8 cellular contexts compared by ENCODE assay signal in genomic region chr9:112717669-112718331, GRCh38. TPM values are rescaled to one million over a fixed set of nuclear protein-coding genes. Genes with fewer than 3 reads are reported as not detected.
DNase-seq lines count a peak whose midpoint lies in the region; ATAC-seq and TF ChIP-seq lines count a peak whose summit lies in the region.

A gene with protein sequence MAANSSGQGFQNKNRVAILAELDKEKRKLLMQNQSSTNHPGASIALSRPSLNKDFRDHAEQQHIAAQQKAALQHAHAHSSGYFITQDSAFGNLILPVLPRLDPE (minus strand): TSS chr9:112718117. CDS start chr9:112716485, 1,632 bp downstream.

- DNase-seq in GDM1 (lab: John Stamatoyannopoulos, UW) (peak; percentile 96), HAP-1 (ENCODE audit: low spot score in 2 of 2) (peak; percentile 96 to 98), MG63 (peak; percentile 96), SHP77 treated with DMSO at 0.1 percent for 48 hours (lab: John Stamatoyannopoulos, UW) (peak; percentile 86), activated gamma-delta T cell (lab: John Stamatoyannopoulos, UW) (peak; percentile 93), foreskin keratinocyte (peak; percentile 90 to 91)

- H3K9ac ChIP-seq in subcutaneous abdominal adipose tissue (ENCODE audit: low read length in 5 of 5) = peak within 1 kb of the TSS; percentile 79 to 93 (median 89)

- peak; percentile 96 for ATAC-seq in foreskin keratinocyte

- H3K27me3 ChIP-seq in HAP-1 (ENCODE audit: low read depth) = no peaks in the 10 kb centered on the region
- H3K27me3 ChIP-seq in MG63 = no peaks in the 10 kb centered on the region
- no peaks in the 10 kb centered on the region for H3K27me3 ChIP-seq in foreskin keratinocyte
- H3K27me3 ChIP-seq in neuron (ENCODE audit: insufficient read depth, low read length) = no peaks in the 10 kb centered on the region
- H3K27me3 ChIP-seq in subcutaneous abdominal adipose tissue (ENCODE audit: control insufficient read depth in 5 of 5, insufficient read depth in 4 of 5, low read length in 5 of 5) = no peaks in the 10 kb centered on the region

- H3K27ac ChIP-seq in foreskin keratinocyte (peak within 1 kb of the TSS; percentile 33), subcutaneous abdominal adipose tissue (ENCODE audit: low read depth, low read length) (peak within 1 kb of the TSS; percentile 91)

- H3K9me3 ChIP-seq in HAP-1 (no peaks in the 10 kb centered on the region), MG63 (peaks cover 6% of the 10 kb centered on the region), neuron (ENCODE audit: low read length) (peaks cover 1% of the 10 kb centered on the region), subcutaneous abdominal adipose tissue (ENCODE audit: control insufficient read depth in 5 of 5, low read length in 5 of 5) (no peaks in the 10 kb centered on the region)

- TF ChIP-seq CTCF in foreskin keratinocyte (conservative IDR thresholded peaks at IDR 0.05) = peak; percentile 44

- no peaks in the 10 kb centered on the region; the same call in 1 of the 2 replicates for H3K4me1 ChIP-seq in HAP-1
- H3K4me1 ChIP-seq in foreskin keratinocyte = no peaks in the 10 kb centered on the region
- no peaks in the 10 kb centered on the region for H3K4me1 ChIP-seq in neuron (ENCODE audit: insufficient read depth, low read length)
- peaks cover 3 to 25% (median 11%) of the 10 kb centered on the region in 5 donors for H3K4me1 ChIP-seq in subcutaneous abdominal adipose tissue (ENCODE audit: control insufficient read depth in 5 of 5, insufficient read depth in 5 of 5, low read length in 5 of 5)

- H3K36me3 ChIP-seq in HAP-1 (replicated peaks) = peaks cover 9% of the 10 kb centered on the region; the same call in 1 of the 2 replicates
- H3K36me3 ChIP-seq in MG63 = peaks cover 19% of the 10 kb centered on the region
- H3K36me3 ChIP-seq in neuron (ENCODE audit: insufficient read depth, low read length) = peaks cover 14% of the 10 kb centered on the region
- H3K36me3 ChIP-seq in subcutaneous abdominal adipose tissue (ENCODE audit: control insufficient read depth in 5 of 5, insufficient read depth in 5 of 5, low read length in 5 of 5) = peaks cover 0 to 4% (median 3%) of the 10 kb centered on the region in 5 donors

- H2AFZ ChIP-seq in neuron (ENCODE audit: low read depth, low read length) = peak within 1 kb of the TSS; percentile 47

- peak within 1 kb of the TSS; percentile 81 for H3K4me3 ChIP-seq in HAP-1
- peak within 1 kb of the TSS; percentile 85 for H3K4me3 ChIP-seq in MG63
- H3K4me3 ChIP-seq in neuron (ENCODE audit: low read length) = peak within 1 kb of the TSS; percentile 91
- H3K4me3 ChIP-seq in subcutaneous abdominal adipose tissue (ENCODE audit: low read depth in 1 of 5, low read length in 5 of 5) = peak within 1 kb of the TSS; percentile 93 to 99 (median 96)

- in situ Hi-C loops in HAP-1 (cut with MboI; ENCODE audit: low sequenced_read_pairs) = no loop called here

RNA-seq across cellular contexts. Expression of the gene that starts here (rescaled TPM):
- total RNA-seq in MG63 (2014; rRNA removed; shearing (Covaris generic); ENCODE audit: low replicate concordance) = 18.0 and 18.4 TPM in 2 replicates
- 14.0 and 14.9 TPM in 2 replicates for total RNA-seq in foreskin keratinocyte
- polyA plus RNA-seq in foreskin keratinocyte = 7.8 and 9.6 TPM in 2 replicates

Comparison
In these comparisons a context has a peak if more than half of its experiments do, and no peak if none do; other contexts are left out.
1. Peak in every context shown above with its lines: DNase-seq, ATAC-seq, H3K4me3 ChIP-seq and H3K27ac ChIP-seq.